Comparison of ENCODE assay signal across 15 cellular contexts in genomic region chr3:189502256-189502655, GRCh38.
A peak's percentile ranks its signal among the peaks of the same experiment; 100 is the strongest.
DNase-seq lines count a peak whose midpoint lies in the region; ATAC-seq and TF ChIP-seq lines count a peak whose summit lies in the region.
"Had no signal": no experiment of that assay in that cellular context is flagged by ENCODE, and none has a peak within 500 bp of the region (broad histone marks: within the 10 kb centered on the region; RNA-seq: fewer than 3 reads in every experiment).

No MANE protein-coding gene starts in this region.

- H3K27me3 ChIP-seq in KMS-11 (ENCODE audit: insufficient read depth, low read depth) = no peaks in the 10 kb centered on the region
- H3K27me3 ChIP-seq in CD8-positive, alpha-beta T cell (ENCODE audit: insufficient read depth, low read length) = no peaks in the 10 kb centered on the region
- no peaks in the 10 kb centered on the region for H3K27me3 ChIP-seq in tibial nerve
- H3K27me3 ChIP-seq: BLaER1 had no signal

- no peak for TF ChIP-seq CTCF in activated CD8-positive, alpha-beta T cell treated with anti-CD3 and anti-CD28 coated beads for 36 hours (IDR thresholded peaks at IDR 0.05)
- TF ChIP-seq CTCF in KMS-11 (conservative IDR thresholded peaks at IDR 0.05; ENCODE audit: low read depth, low read length) (no peak), tibial nerve (IDR thresholded peaks at IDR 0.05) (no peak)
- TF ChIP-seq CTCF in CD8-positive, alpha-beta T cell (IDR thresholded peaks at IDR 0.05) = no peak

- no peak for TF ChIP-seq POLR2A in tibial nerve (IDR thresholded peaks at IDR 0.05)

- no peak for ATAC-seq in activated CD8-positive, alpha-beta T cell treated with anti-CD3 and anti-CD28 coated beads for 36 hours
- ATAC-seq in activated CD8-positive, alpha-beta T cell treated with anti-CD3 and anti-CD28 coated beads, Interleukin-2, amount 10 ng/mL, durations not matched to agents 7 days and 5 days = no peak
- ATAC-seq in HG02981 (IDR thresholded peaks at IDR 0.05; ENCODE audit: unreplicated experiment) = no peak
- ATAC-seq in CD8-positive, alpha-beta T cell = no peak
- ATAC-seq: GM23338 had no signal

- H3K36me3 Mint-ChIP-seq in activated CD8-positive, alpha-beta T cell treated with anti-CD3 and anti-CD28 coated beads for 36 hours (ENCODE audit: low read depth) = peaks cover 2% of the 10 kb centered on the region
- peaks cover 5% of the 10 kb centered on the region for H3K36me3 Mint-ChIP-seq in activated CD8-positive, alpha-beta T cell treated with anti-CD3 and anti-CD28 coated beads, Interleukin-2, amount 10 ng/mL, durations not matched to agents 7 days and 5 days (ENCODE audit: low read depth)
- no peaks in the 10 kb centered on the region for H3K36me3 Mint-ChIP-seq in CD8-positive, alpha-beta T cell

- H4K20me1 ChIP-seq in KMS-11 (ENCODE audit: insufficient read depth) = no peaks in the 10 kb centered on the region
- H4K20me1 ChIP-seq: BLaER1 had no signal

- no peaks in the 10 kb centered on the region for H3K79me2 ChIP-seq in KMS-11 (ENCODE audit: insufficient read depth, low read depth)

- H3K4me1 ChIP-seq in KMS-11 (ENCODE audit: low read depth, poor library complexity, severe bottlenecking) (peaks cover 28% of the 10 kb centered on the region), tibial nerve (no peaks in the 10 kb centered on the region)
- H3K4me1 ChIP-seq in CD8-positive, alpha-beta T cell (ENCODE audit: insufficient read depth, low read length) = no peaks in the 10 kb centered on the region
- H3K4me1 ChIP-seq: BLaER1 had no signal

- TF ChIP-seq EP300 in tibial nerve (IDR thresholded peaks at IDR 0.05) = no peak

- peak overlapping the region; percentile 56 for H3K4me2 ChIP-seq in KMS-11
- H3K4me2 ChIP-seq: BLaER1, GM23338 had no signal

- peaks cover 3% of the 10 kb centered on the region for H3K27me3 Mint-ChIP-seq in activated CD8-positive, alpha-beta T cell treated with anti-CD3 and anti-CD28 coated beads for 36 hours
- no peaks in the 10 kb centered on the region for H3K27me3 Mint-ChIP-seq in activated CD8-positive, alpha-beta T cell treated with anti-CD3 and anti-CD28 coated beads, Interleukin-2, amount 10 ng/mL, durations not matched to agents 7 days and 5 days (ENCODE audit: low read depth)
- no peaks in the 10 kb centered on the region for H3K27me3 Mint-ChIP-seq in CD8-positive, alpha-beta T cell (ENCODE audit: low read depth)

- H3K4me3 Mint-ChIP-seq in activated CD8-positive, alpha-beta T cell treated with anti-CD3 and anti-CD28 coated beads for 36 hours = no peak overlapping the region
- no peak overlapping the region for H3K4me3 Mint-ChIP-seq in activated CD8-positive, alpha-beta T cell treated with anti-CD3 and anti-CD28 coated beads, Interleukin-2, amount 10 ng/mL, durations not matched to agents 7 days and 5 days
- H3K4me3 Mint-ChIP-seq in CD8-positive, alpha-beta T cell = no peak overlapping the region
- H3K4me3 Mint-ChIP-seq: GM23338, H9 had no signal

- WGBS in tibial nerve, 2 donors = 92 to 93% methylated on average over 4 of the region's 4 CpGs

- H3K27ac ChIP-seq in KMS-11 = peak overlapping the region; percentile 31; the same call in 1 of the 2 replicates
- H3K27ac ChIP-seq in SK-N-MC = peak overlapping the region; percentile 100
- H3K27ac ChIP-seq in CD8-positive, alpha-beta T cell (ENCODE audit: low read depth, low read length) = no peak overlapping the region
- H3K27ac ChIP-seq in tibial nerve = no peak overlapping the region
- H3K27ac ChIP-seq: 22Rv1, BLaER1, HL-60 had no signal

- H2AFZ ChIP-seq in KMS-11 (ENCODE audit: low read depth) = peak overlapping the region; percentile 10; the same call in 1 of the 2 replicates
- H2AFZ ChIP-seq: GM23338 had no signal

- H3K36me3 ChIP-seq in KMS-11 (ENCODE audit: insufficient read depth) = no peaks in the 10 kb centered on the region
- peaks cover 6% of the 10 kb centered on the region; the same call in 1 of the 2 replicates for H3K36me3 ChIP-seq in SK-N-MC (ENCODE audit: insufficient read depth, low read length)
- H3K36me3 ChIP-seq in CD8-positive, alpha-beta T cell (ENCODE audit: insufficient read depth, low read length) = no peaks in the 10 kb centered on the region
- H3K36me3 ChIP-seq in tibial nerve = no peaks in the 10 kb centered on the region
- H3K36me3 ChIP-seq: BLaER1 had no signal

- CTCF ChIA-PET in activated CD8-positive, alpha-beta T cell treated with anti-CD3 and anti-CD28 coated beads for 36 hours (lab: Charles Lee) = no interaction called here
- CTCF ChIA-PET in activated CD8-positive, alpha-beta T cell treated with anti-CD3 and anti-CD28 coated beads, Interleukin-2, amount 10 ng/mL, durations not matched to agents 7 days and 5 days (lab: Charles Lee) = interaction anchor here (0.9 kb wide), 1 partner anchor 229 kb away, joined by 4 read pairs; no protein-coding TSS in a partner anchor
- CTCF ChIA-PET in CD8-positive, alpha-beta T cell (lab: Charles Lee) = no interaction called here

- H3K9me3 ChIP-seq in SK-N-MC (ENCODE audit: low read depth, low read length) (no peaks in the 10 kb centered on the region), tibial nerve (no peaks in the 10 kb centered on the region)
- peaks cover 5% of the 10 kb centered on the region for H3K9me3 ChIP-seq in CD8-positive, alpha-beta T cell (ENCODE audit: low read length)

- H3K4me3 ChIP-seq in KMS-11 (IDR thresholded peaks at IDR 0.05; ENCODE audit: insufficient read depth, low read depth, low read length) (peak overlapping the region; percentile 40), SK-N-MC (no peak overlapping the region), tibial nerve (no peak overlapping the region)
- no peak overlapping the region for H3K4me3 ChIP-seq in CD8-positive, alpha-beta T cell (ENCODE audit: low read depth, low read length)
- H3K4me3 ChIP-seq: BLaER1, GM23338 had no signal

- H3K27ac Mint-ChIP-seq in activated CD8-positive, alpha-beta T cell treated with anti-CD3 and anti-CD28 coated beads for 36 hours = peak overlapping the region; percentile 5
- no peak overlapping the region for H3K27ac Mint-ChIP-seq in activated CD8-positive, alpha-beta T cell treated with anti-CD3 and anti-CD28 coated beads, Interleukin-2, amount 10 ng/mL, durations not matched to agents 7 days and 5 days
- no peak overlapping the region for H3K27ac Mint-ChIP-seq in CD8-positive, alpha-beta T cell
- H3K27ac Mint-ChIP-seq: GM23338, H9 had no signal

- POLR2A ChIA-PET in activated CD8-positive, alpha-beta T cell treated with anti-CD3 and anti-CD28 coated beads for 36 hours (lab: Charles Lee) = no interaction called here
- POLR2A ChIA-PET in activated CD8-positive, alpha-beta T cell treated with anti-CD3 and anti-CD28 coated beads, Interleukin-2, amount 10 ng/mL, durations not matched to agents 7 days and 5 days (lab: Charles Lee) = no interaction called here
- POLR2A ChIA-PET in CD8-positive, alpha-beta T cell (lab: Charles Lee) = interaction anchor here (0.9 kb wide), 1 partner anchor 28 kb away, joined by 3 read pairs; no protein-coding TSS in a partner anchor

- peaks cover 5% of the 10 kb centered on the region for H3K9me3 Mint-ChIP-seq in activated CD8-positive, alpha-beta T cell treated with anti-CD3 and anti-CD28 coated beads for 36 hours
- H3K9me3 Mint-ChIP-seq in activated CD8-positive, alpha-beta T cell treated with anti-CD3 and anti-CD28 coated beads, Interleukin-2, amount 10 ng/mL, durations not matched to agents 7 days and 5 days (ENCODE audit: insufficient read depth) = no peaks in the 10 kb centered on the region
- H3K9me3 Mint-ChIP-seq in CD8-positive, alpha-beta T cell = peaks cover 7% of the 10 kb centered on the region
- H3K9me3 Mint-ChIP-seq: GM23338, H9 had no signal

- H3K4me1 Mint-ChIP-seq in activated CD8-positive, alpha-beta T cell treated with anti-CD3 and anti-CD28 coated beads for 36 hours (ENCODE audit: low read depth) = peaks cover 18% of the 10 kb centered on the region
- peaks cover 13% of the 10 kb centered on the region for H3K4me1 Mint-ChIP-seq in activated CD8-positive, alpha-beta T cell treated with anti-CD3 and anti-CD28 coated beads, Interleukin-2, amount 10 ng/mL, durations not matched to agents 7 days and 5 days (ENCODE audit: low read depth)
- H3K4me1 Mint-ChIP-seq in CD8-positive, alpha-beta T cell (ENCODE audit: low read depth) = peaks cover 25% of the 10 kb centered on the region
- H3K4me1 Mint-ChIP-seq: GM23338, H9 had no signal

- H3K9ac ChIP-seq in KMS-11 (no peak overlapping the region), SK-N-MC (ENCODE audit: insufficient read length) (peak overlapping the region; percentile 82)
- H3K9ac ChIP-seq: BLaER1 had no signal

- intact Hi-C loops in activated CD8-positive, alpha-beta T cell treated with anti-CD3 and anti-CD28 coated beads for 36 hours (cut with micrococcal nuclease) = no loop called here
- intact Hi-C loops in CD8-positive, alpha-beta T cell (cut with DNase I, micrococcal nuclease) = loop anchor here in 1 of 2 experiments (10.0 kb wide), 1 partner anchor 263 kb away; no protein-coding TSS in a partner anchor

- DNase-seq in activated CD8-positive, alpha-beta T cell treated with anti-CD3 and anti-CD28 coated beads for 36 hours = no peak
- no peak for DNase-seq in activated CD8-positive, alpha-beta T cell treated with anti-CD3 and anti-CD28 coated beads, Interleukin-2, amount 10 ng/mL, durations not matched to agents 7 days and 5 days
- no peak for DNase-seq in SK-N-MC (ENCODE audit: low read depth, low spot score)
- no peak for DNase-seq in CD8-positive, alpha-beta T cell
- DNase-seq in tibial nerve (ENCODE audit: low spot score in 2 of 2) = no peak
- DNase-seq: AML-193, Calu3, DMS79, H9 had no signal

Comparison
In these comparisons a context has a peak if more than half of its experiments do, and no peak if none do; other contexts are left out.
1. H3K27ac ChIP-seq: peak in KMS-11 (single experiment) and SK-N-MC (single experiment); none in CD8-positive, alpha-beta T cell (single experiment) and tibial nerve (0 of 4).